In the genomic region with DNA sequence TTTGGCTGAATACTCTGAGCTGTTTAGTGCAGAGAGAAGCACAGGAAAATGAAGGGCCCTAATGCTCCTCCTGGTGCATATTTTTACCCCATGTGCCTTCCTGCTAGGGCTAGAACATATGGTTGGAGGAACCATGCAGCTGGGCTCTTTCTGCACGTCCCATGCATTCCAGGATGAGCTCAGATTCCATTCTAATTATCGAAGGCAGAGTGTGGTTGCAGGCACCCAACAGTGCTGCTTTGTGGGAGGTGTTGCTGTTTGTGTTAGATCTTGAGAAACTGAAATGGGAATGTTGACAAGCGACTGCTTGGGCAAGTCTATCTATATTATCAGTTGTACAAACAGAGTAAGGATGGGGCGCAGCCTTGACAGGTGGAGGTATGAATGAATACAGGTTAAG, we compare ENCODE assay signal across 23 cellular contexts.
DNase-seq lines count a peak whose midpoint lies in the region; ATAC-seq, FAIRE-seq and TF ChIP-seq lines count a peak whose summit lies in the region.
"Had no signal": no experiment of that assay in that cellular context is flagged by ENCODE, and none has a peak within 500 bp of the region (broad histone marks: within the 10 kb centered on the region; RNA-seq: fewer than 3 reads in every experiment).

No MANE protein-coding gene starts in this region.

- no peak overlapping the region for H3K56ac ChIP-seq in H1 (replicated peaks; ENCODE audit: insufficient read length, low read depth, low read length)

- WGBS in H1 (ENCODE audit: extremely low coverage in 1 of 2, insufficient coverage in 1 of 2, insufficient read length in 1 of 2, insufficient replicate concordance in 2 of 2, low coverage in 1 of 2, low lambda C conversion rate in 2 of 2, missing lambda C conversion rate in 1 of 2), 2 experiments: 75% methylated on average over 4 of the region's 4 CpGs; no CpG with 5 or more reads in 1 of the 2 experiments

- no peaks in the 10 kb centered on the region for H3K4me1 Mint-ChIP-seq in stimulated activated naive B cell treated with anti-CD40 and anti-IgM and Interleukin-4, amounts not matched to agents 10 μg/mL and 1 μg/mL and 100 μg/mL, for 72 hours

- H2BK20ac ChIP-seq in H1 (ENCODE audit: low read length): no peak overlapping the region

- no peak overlapping the region for H2AK5ac ChIP-seq in H1 (ENCODE audit: low read depth, low read length)

- H2BK15ac ChIP-seq in H1 (ENCODE audit: low read length): no peak overlapping the region

- POLR2A ChIA-PET in H1 (lab: Charles Lee; ENCODE audit: partially characterized antibody): no interaction called here

- DNase-seq in NCI-H2171 treated with DMSO at 0.1 percent for 48 hours (lab: John Stamatoyannopoulos, UW): peak; percentile 4
- no peak for DNase-seq in NCI-H2171 (lab: John Stamatoyannopoulos, UW)
- no peak for DNase-seq in H1 (ENCODE audit: low read depth in 1 of 2, low spot score in 2 of 2)
- DNase-seq in middle frontal gyrus (ENCODE audit: extremely low spot score, low spot score): peak; percentile 18
- no peak for DNase-seq in activated CD4-positive, alpha-beta T cell treated with anti-CD3 and anti-CD28 coated beads, Interleukin-2, amount 50 U/mL, for 48 hours
- DNase-seq in stimulated activated naive B cell treated with anti-CD40 and anti-IgM and Interleukin-4, amounts not matched to agents 10 μg/mL and 1 μg/mL and 100 μg/mL, for 72 hours: no peak
- no peak for DNase-seq in vagina (ENCODE audit: extremely low spot score in 2 of 2)
- DNase-seq: 8988T; AML-193; DMS79; IMR-90; MV-4-11; NCI-H1105 treated with DMSO at 0.1 percent for 48 hours; NCI-H2029 treated with DMSO at 0.1 percent for 48 hours; NCI-H69; NK-92 treated with Interleukin-12 subunit alpha and Interleukin-12 subunit beta, amount 100 ng/mL, for 24 hours; SHP77 treated with DMSO at 0.1 percent for 48 hours; SK-N-SH had no signal

- H3K23ac ChIP-seq in H1 (ENCODE audit: insufficient read length): no peak overlapping the region

- TF ChIP-seq EP300 in H1 (IDR thresholded peaks at IDR 0.05; ENCODE audit: borderline replicate concordance in 1 of 2, low read depth in 2 of 2, low read length in 2 of 2): no peak

- no peak overlapping the region for H3K4me2 ChIP-seq in H1 (ENCODE audit: insufficient read depth in 1 of 2, low read depth in 2 of 2, low read length in 2 of 2)
- H3K4me2 ChIP-seq: KMS-11, SK-N-SH had no signal

- no peaks in the 10 kb centered on the region for H3K79me1 ChIP-seq in H1 (ENCODE audit: low read depth, low read length)

- no peak overlapping the region for H2BK5ac ChIP-seq in H1 (ENCODE audit: low read depth, low read length)

- no peak overlapping the region for H2BK12ac ChIP-seq in H1 (ENCODE audit: low read depth, low read length)

- H2AFZ ChIP-seq in H1 (ENCODE audit: low read length): no peak overlapping the region

- H3K23me2 ChIP-seq in H1 (ENCODE audit: low read depth, low read length): no peaks in the 10 kb centered on the region

- H3K27ac ChIP-seq in H1 (ENCODE audit: low read depth, low read length) (no peak overlapping the region), vagina (no peak overlapping the region)
- H3K27ac ChIP-seq: C4-2B, KMS-11, RWPE1 had no signal

- H3K27ac Mint-ChIP-seq in stimulated activated naive B cell treated with anti-CD40 and anti-IgM and Interleukin-4, amounts not matched to agents 10 μg/mL and 1 μg/mL and 100 μg/mL, for 72 hours: no peak overlapping the region

- H3K36me3 ChIP-seq in H1 (ENCODE audit: control insufficient read depth in 2 of 4, insufficient read depth in 4 of 4, low read length in 3 of 4) (no peaks in the 10 kb centered on the region), vagina (no peaks in the 10 kb centered on the region)
- H3K36me3 ChIP-seq: HAP-1 had no signal

- H3K4me1 ChIP-seq in H1 (replicated peaks in 1 of 4; ENCODE audit: control insufficient read depth in 3 of 4, insufficient read depth in 4 of 4, low read length in 3 of 4) (no peaks in the 10 kb centered on the region; a peak in 1 of 7 replicates), vagina (no peaks in the 10 kb centered on the region)
- H3K4me1 ChIP-seq: HAP-1 had no signal

- no peak for FAIRE-seq in H1 (lab: Jason Lieb, UNC)

- no peak for TF ChIP-seq CTCF in H1 (IDR thresholded peaks at IDR 0.05; ENCODE audit: control extremely low read depth in 1 of 3, insufficient read depth in 1 of 3, low read depth in 1 of 3, low read length in 3 of 3)
- no peak for TF ChIP-seq CTCF in vagina (IDR thresholded peaks at IDR 0.05)

- no peak overlapping the region for H2BK120ac ChIP-seq in H1 (replicated peaks; ENCODE audit: low read depth, low read length)

- H4K20me1 ChIP-seq in H1 (replicated peaks in 1 of 2; ENCODE audit: control insufficient read depth in 1 of 2, insufficient read depth in 2 of 2, low read length in 2 of 2): no peaks in the 10 kb centered on the region

- CTCF ChIA-PET in H1 (lab: Charles Lee; ENCODE audit: partially characterized antibody): interaction anchor here (1.1 to 1.8 kb wide), 3 partner anchors 17 to 115 kb away, joined by 3 to 7 read pairs (median 3); no protein-coding TSS in a partner anchor

- H3K27me3 ChIP-seq in H1 (replicated peaks in 1 of 4; ENCODE audit: control insufficient read depth in 3 of 4, extremely low read depth in 1 of 4, insufficient read depth in 3 of 4, low read length in 3 of 4) (no peaks in the 10 kb centered on the region), vagina (no peaks in the 10 kb centered on the region)

- H3K27me3 Mint-ChIP-seq in stimulated activated naive B cell treated with anti-CD40 and anti-IgM and Interleukin-4, amounts not matched to agents 10 μg/mL and 1 μg/mL and 100 μg/mL, for 72 hours: no peaks in the 10 kb centered on the region

- no peak overlapping the region for H3K4me3 ChIP-seq in H1 (ENCODE audit: extremely low read depth in 1 of 4, insufficient read depth in 2 of 4, low read depth in 3 of 4, low read length in 4 of 4)
- H3K4me3 ChIP-seq in vagina: no peak overlapping the region
- H3K4me3 ChIP-seq: HAP-1 had no signal

- H3K9me3 ChIP-seq in H1 (ENCODE audit: insufficient read depth in 2 of 2, low read depth in 1 of 2, low read length in 1 of 2) (no peaks in the 10 kb centered on the region), vagina (no peaks in the 10 kb centered on the region)
- H3K9me3 ChIP-seq: HAP-1, SK-N-SH had no signal

- H3K14ac ChIP-seq in H1 (ENCODE audit: insufficient read length): no peak overlapping the region

- no peak overlapping the region for H4K91ac ChIP-seq in H1 (replicated peaks; ENCODE audit: insufficient read length, low read length)

- no peak overlapping the region for H3K18ac ChIP-seq in H1 (ENCODE audit: extremely low read depth, low read length)

- no peak for TF ChIP-seq RAD21 in H1 (IDR thresholded peaks at IDR 0.05 in 1 of 2, conservative IDR thresholded peaks at IDR 0.05 in 1 of 2; ENCODE audit: low read depth in 2 of 2, low read length in 2 of 2)

- intact Hi-C loops in vagina (cut with DNase I): no loop called here

- H3K9me3 Mint-ChIP-seq in stimulated activated naive B cell treated with anti-CD40 and anti-IgM and Interleukin-4, amounts not matched to agents 10 μg/mL and 1 μg/mL and 100 μg/mL, for 72 hours: no peaks in the 10 kb centered on the region

- no peaks in the 10 kb centered on the region for H3K36me3 Mint-ChIP-seq in stimulated activated naive B cell treated with anti-CD40 and anti-IgM and Interleukin-4, amounts not matched to agents 10 μg/mL and 1 μg/mL and 100 μg/mL, for 72 hours

- no peak overlapping the region for H4K5ac ChIP-seq in H1 (ENCODE audit: insufficient read length, low read depth, low read length)

- H3K4me3 Mint-ChIP-seq in stimulated activated naive B cell treated with anti-CD40 and anti-IgM and Interleukin-4, amounts not matched to agents 10 μg/mL and 1 μg/mL and 100 μg/mL, for 72 hours: no peak overlapping the region

- ATAC-seq in stimulated activated naive B cell treated with anti-CD40 and anti-IgM and Interleukin-4, amounts not matched to agents 10 μg/mL and 1 μg/mL and 100 μg/mL, for 72 hours (replicated peaks): no peak
- ATAC-seq in HG02852 (IDR thresholded peaks at IDR 0.05; ENCODE audit: unreplicated experiment): no peak

- no peak overlapping the region for H3K4ac ChIP-seq in H1 (replicated peaks; ENCODE audit: insufficient read length, low read depth, low read length)

- H4K8ac ChIP-seq in H1 (ENCODE audit: extremely low read depth, insufficient read depth, low read length): no peak overlapping the region

- TF ChIP-seq POLR2A in H1 (IDR thresholded peaks at IDR 0.05; ENCODE audit: control extremely low read depth in 1 of 2, low read depth in 2 of 2, low read length in 2 of 2): no peak
- no peak for TF ChIP-seq POLR2A in vagina (IDR thresholded peaks at IDR 0.05)

- no peaks in the 10 kb centered on the region for H3K79me2 ChIP-seq in H1 (ENCODE audit: control insufficient read depth in 1 of 2, insufficient read depth in 2 of 2, low read length in 2 of 2)

- H3K9ac ChIP-seq in H1 (replicated peaks in 1 of 4; ENCODE audit: extremely low read depth in 1 of 4, low read depth in 3 of 4, low read length in 3 of 4): no peak overlapping the region
- H3K9ac ChIP-seq: KMS-11, SK-N-SH had no signal

TF ChIP-seq in H1, 55 proteins besides CTCF, POLR2A, EP300 and RAD21:
- 0 out of 2 replicates have a peak, but pooled peaks have one; percentile 33 for TF ChIP-seq TEAD4 (IDR thresholded peaks at IDR 0.05; ENCODE audit: low read depth, low read length)
- TF ChIP-seq BACH1 (IDR thresholded peaks at IDR 0.05; ENCODE audit: low read length): no peak
- TF ChIP-seq KDM1A (IDR thresholded peaks at IDR 0.05; ENCODE audit: borderline replicate concordance, low read length): no peak

Comparison
In these comparisons a context has a peak if more than half of its experiments do, and no peak if none do; other contexts are left out.
1. DNase-seq: peak in NCI-H2171 treated with DMSO at 0.1 percent for 48 hours (single experiment) and middle frontal gyrus (single experiment); none in NCI-H2171 (single experiment), H1 (0 of 2), activated CD4-positive, alpha-beta T cell treated with anti-CD3 and anti-CD28 coated beads, Interleukin-2, amount 50 U/mL, for 48 hours (0 of 2), stimulated activated naive B cell treated with anti-CD40 and anti-IgM and Interleukin-4, amounts not matched to agents 10 μg/mL and 1 μg/mL and 100 μg/mL, for 72 hours (single experiment) and vagina (0 of 2).